In genomic region chr20:63553251-63553932, GRCh38 we compare ENCODE assay signal across 1 cellular context.
TF ChIP-seq lines count a peak whose summit lies in the region.

No MANE protein-coding gene starts in this region.

TF ChIP-seq in GM12878, 131 proteins besides CTCF, POLR2A, EP300 and RAD21:
- peak; percentile 27 for TF ChIP-seq KLF5 (IDR thresholded peaks at IDR 0.05; ENCODE audit: partially characterized antibody)
- TF ChIP-seq GATAD2B (conservative IDR thresholded peaks at IDR 0.05; ENCODE audit: low read depth): peak; percentile 58
- TF ChIP-seq ZNF207 (IDR thresholded peaks at IDR 0.05; ENCODE audit: borderline replicate concordance): 0 out of 2 replicates have a peak, but pooled peaks have one; percentile 77
- TF ChIP-seq DPF2 (IDR thresholded peaks at IDR 0.05): peak; percentile 33
- TF ChIP-seq RUNX3 (IDR thresholded peaks at IDR 0.05; ENCODE audit: low read length): peak; percentile 78
- no peak for TF ChIP-seq CBFB (IDR thresholded peaks at IDR 0.05; ENCODE audit: low read depth)
- no peak for TF ChIP-seq E2F4 (IDR thresholded peaks at IDR 0.05; ENCODE audit: low read depth, low read length)
- TF ChIP-seq, protein P1, sequence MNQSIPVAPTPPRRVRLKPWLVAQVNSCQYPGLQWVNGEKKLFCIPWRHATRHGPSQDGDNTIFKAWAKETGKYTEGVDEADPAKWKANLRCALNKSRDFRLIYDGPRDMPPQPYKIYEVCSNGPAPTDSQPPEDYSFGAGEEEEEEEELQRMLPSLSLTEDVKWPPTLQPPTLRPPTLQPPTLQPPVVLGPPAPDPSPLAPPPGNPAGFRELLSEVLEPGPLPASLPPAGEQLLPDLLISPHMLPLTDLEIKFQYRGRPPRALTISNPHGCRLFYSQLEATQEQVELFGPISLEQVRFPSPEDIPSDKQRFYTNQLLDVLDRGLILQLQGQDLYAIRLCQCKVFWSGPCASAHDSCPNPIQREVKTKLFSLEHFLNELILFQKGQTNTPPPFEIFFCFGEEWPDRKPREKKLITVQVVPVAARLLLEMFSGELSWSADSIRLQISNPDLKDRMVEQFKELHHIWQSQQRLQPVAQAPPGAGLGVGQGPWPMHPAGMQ (IDR thresholded peaks at IDR 0.05; ENCODE audit: borderline replicate concordance): no peak
- 0 out of 2 replicates have a peak, but pooled peaks have one; percentile 5 for TF ChIP-seq NR2F1 (conservative IDR thresholded peaks at IDR 0.05)
- TF ChIP-seq MLLT1 (IDR thresholded peaks at IDR 0.05): no peak
- TF ChIP-seq CREB1 (IDR thresholded peaks at IDR 0.05; ENCODE audit: low read depth): no peak
- TF ChIP-seq, protein P2, sequence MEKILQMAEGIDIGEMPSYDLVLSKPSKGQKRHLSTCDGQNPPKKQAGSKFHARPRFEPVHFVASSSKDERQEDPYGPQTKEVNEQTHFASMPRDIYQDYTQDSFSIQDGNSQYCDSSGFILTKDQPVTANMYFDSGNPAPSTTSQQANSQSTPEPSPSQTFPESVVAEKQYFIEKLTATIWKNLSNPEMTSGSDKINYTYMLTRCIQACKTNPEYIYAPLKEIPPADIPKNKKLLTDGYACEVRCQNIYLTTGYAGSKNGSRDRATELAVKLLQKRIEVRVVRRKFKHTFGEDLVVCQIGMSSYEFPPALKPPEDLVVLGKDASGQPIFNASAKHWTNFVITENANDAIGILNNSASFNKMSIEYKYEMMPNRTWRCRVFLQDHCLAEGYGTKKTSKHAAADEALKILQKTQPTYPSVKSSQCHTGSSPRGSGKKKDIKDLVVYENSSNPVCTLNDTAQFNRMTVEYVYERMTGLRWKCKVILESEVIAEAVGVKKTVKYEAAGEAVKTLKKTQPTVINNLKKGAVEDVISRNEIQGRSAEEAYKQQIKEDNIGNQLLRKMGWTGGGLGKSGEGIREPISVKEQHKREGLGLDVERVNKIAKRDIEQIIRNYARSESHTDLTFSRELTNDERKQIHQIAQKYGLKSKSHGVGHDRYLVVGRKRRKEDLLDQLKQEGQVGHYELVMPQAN (conservative IDR thresholded peaks at IDR 0.05): 0 out of 2 replicates have a peak, but pooled peaks have one; percentile 42
- TF ChIP-seq CHD2 (IDR thresholded peaks at IDR 0.05; ENCODE audit: borderline replicate concordance, low read depth, low read length): 0 out of 2 replicates have a peak, but pooled peaks have one; percentile 5
- peak; percentile 77 for TF ChIP-seq SP1 (IDR thresholded peaks at IDR 0.05; ENCODE audit: low read depth, low read length)
- no peak for TF ChIP-seq SMC3 (IDR thresholded peaks at IDR 0.05; ENCODE audit: borderline replicate concordance, low read length)
- TF ChIP-seq EGR1 (IDR thresholded peaks at IDR 0.05; ENCODE audit: borderline replicate concordance in 1 of 2, low read depth in 2 of 2, low read length in 2 of 2): peak in 1 of 2 experiments; percentile 91; a peak in 2 of 3 replicates
- no peak for TF ChIP-seq MXI1 (IDR thresholded peaks at IDR 0.05; ENCODE audit: low read depth, low read length)
- TF ChIP-seq SMARCA5 (IDR thresholded peaks at IDR 0.05): peak; percentile 64
- TF ChIP-seq, protein P3, sequence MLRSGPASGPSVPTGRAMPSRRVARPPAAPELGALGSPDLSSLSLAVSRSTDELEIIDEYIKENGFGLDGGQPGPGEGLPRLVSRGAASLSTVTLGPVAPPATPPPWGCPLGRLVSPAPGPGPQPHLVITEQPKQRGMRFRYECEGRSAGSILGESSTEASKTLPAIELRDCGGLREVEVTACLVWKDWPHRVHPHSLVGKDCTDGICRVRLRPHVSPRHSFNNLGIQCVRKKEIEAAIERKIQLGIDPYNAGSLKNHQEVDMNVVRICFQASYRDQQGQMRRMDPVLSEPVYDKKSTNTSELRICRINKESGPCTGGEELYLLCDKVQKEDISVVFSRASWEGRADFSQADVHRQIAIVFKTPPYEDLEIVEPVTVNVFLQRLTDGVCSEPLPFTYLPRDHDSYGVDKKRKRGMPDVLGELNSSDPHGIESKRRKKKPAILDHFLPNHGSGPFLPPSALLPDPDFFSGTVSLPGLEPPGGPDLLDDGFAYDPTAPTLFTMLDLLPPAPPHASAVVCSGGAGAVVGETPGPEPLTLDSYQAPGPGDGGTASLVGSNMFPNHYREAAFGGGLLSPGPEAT (IDR thresholded peaks at IDR 0.05; ENCODE audit: low read depth): peak; percentile 15; the same call in 1 of the 2 replicates
- TF ChIP-seq RFX5 (IDR thresholded peaks at IDR 0.05; ENCODE audit: low read depth, low read length): no peak
- peak; percentile 8 to 50; a peak in 2 of 4 replicates for TF ChIP-seq BHLHE40 (IDR thresholded peaks at IDR 0.05; ENCODE audit: borderline replicate concordance in 1 of 2, low read depth in 2 of 2, low read length in 1 of 2)
- peak; percentile 95 for TF ChIP-seq HDGF (IDR thresholded peaks at IDR 0.05)
- TF ChIP-seq LARP7 (IDR thresholded peaks at IDR 0.05): peak; percentile 80
- TF ChIP-seq TARDBP (IDR thresholded peaks at IDR 0.05; ENCODE audit: borderline replicate concordance): no peak
- TF ChIP-seq KAT2A (conservative IDR thresholded peaks at IDR 0.05; ENCODE audit: control insufficient read depth, low read depth, low read length): no peak
